In genomic region chr3:72247126-72247525, GRCh38 we compare ENCODE assay signal across 17 cellular contexts.
DNase-seq lines count a peak whose midpoint lies in the region; ATAC-seq and TF ChIP-seq lines count a peak whose summit lies in the region.
"Had no signal": no experiment of that assay in that cellular context is flagged by ENCODE, and none has a peak within 500 bp of the region (broad histone marks: within the 10 kb centered on the region; RNA-seq: fewer than 3 reads in every experiment).

No MANE protein-coding gene starts in this region.

- H3K4me3 Mint-ChIP-seq in activated B cell treated with CpG ODN at 0.5 μM for 24 hours = no peak overlapping the region
- H3K4me3 Mint-ChIP-seq: CD8-positive, alpha-beta T cell had no signal

- no peak overlapping the region for H3K27ac Mint-ChIP-seq in activated B cell treated with CpG ODN at 0.5 μM for 24 hours
- H3K27ac Mint-ChIP-seq: CD8-positive, alpha-beta T cell had no signal

- CTCF ChIA-PET in activated B cell treated with CpG ODN at 0.5 μM for 24 hours (lab: Charles Lee) = no interaction called here

- H3K4me3 ChIP-seq in coronary artery (no peak overlapping the region), rectal smooth muscle tissue (ENCODE audit: low read length) (no peak overlapping the region)
- H3K4me3 ChIP-seq: BLaER1 treated with 17β-estradiol and CSF1 and Interleukin-3, amounts not matched to agents 10 nM and 100 nM; K562; SJCRH30 had no signal

- no peak for DNase-seq in activated B cell treated with CpG ODN at 0.5 μM for 24 hours
- DNase-seq in coronary artery (ENCODE audit: low spot score) = no peak
- DNase-seq in HuH-7 (ENCODE audit: low spot score) = no peak
- DNase-seq in KBM-7 = no peak
- DNase-seq in ureter (ENCODE audit: low spot score) = no peak
- DNase-seq: Calu3; CD8-positive, alpha-beta T cell; GOT3; NCI-H1105; NCI-H2081 treated with DMSO at 0.1 percent for 48 hours; NCI-H446 treated with DMSO at 0.1 percent for 48 hours; SJCRH30 had no signal

- no peaks in the 10 kb centered on the region for H3K27me3 ChIP-seq in rectal smooth muscle tissue (ENCODE audit: control insufficient read depth, insufficient read depth, low read length)
- H3K27me3 ChIP-seq: BLaER1 treated with 17β-estradiol and CSF1 and Interleukin-3, amounts not matched to agents 10 nM and 100 nM; SJCRH30 had no signal

- no peak for TF ChIP-seq CTCF in activated B cell treated with CpG ODN at 0.5 μM for 24 hours (IDR thresholded peaks at IDR 0.05)
- TF ChIP-seq CTCF in coronary artery (IDR thresholded peaks at IDR 0.05) = no peak

- H3K36me3 Mint-ChIP-seq in activated B cell treated with CpG ODN at 0.5 μM for 24 hours (ENCODE audit: low read depth) = no peaks in the 10 kb centered on the region
- H3K36me3 Mint-ChIP-seq: CD8-positive, alpha-beta T cell had no signal

- peak; percentile 31 for ATAC-seq in activated B cell treated with CpG ODN at 0.5 μM for 24 hours (ENCODE audit: low read depth)
- ATAC-seq in HG02798 (IDR thresholded peaks at IDR 0.05; ENCODE audit: poor library complexity, unreplicated experiment) = no peak
- ATAC-seq: CD8-positive, alpha-beta T cell; K562; Panc1 had no signal

- peaks cover 11% of the 10 kb centered on the region for H3K4me1 Mint-ChIP-seq in activated B cell treated with CpG ODN at 0.5 μM for 24 hours

- H3K9me3 Mint-ChIP-seq in activated B cell treated with CpG ODN at 0.5 μM for 24 hours = no peaks in the 10 kb centered on the region
- H3K9me3 Mint-ChIP-seq: CD8-positive, alpha-beta T cell had no signal

- H3K27ac ChIP-seq in coronary artery (peak overlapping the region; percentile 62 to 73), rectal smooth muscle tissue (ENCODE audit: low read depth, low read length) (peak overlapping the region; percentile 3)
- H3K27ac ChIP-seq: BLaER1 treated with 17β-estradiol and CSF1 and Interleukin-3, amounts not matched to agents 10 nM and 100 nM; SJCRH30 had no signal

- H3K4me1 ChIP-seq in rectal smooth muscle tissue (ENCODE audit: control insufficient read depth, insufficient read depth, low read length) = peaks cover 11% of the 10 kb centered on the region
- H3K4me1 ChIP-seq: SJCRH30 had no signal

- peaks cover 9% of the 10 kb centered on the region for H3K27me3 Mint-ChIP-seq in activated B cell treated with CpG ODN at 0.5 μM for 24 hours

- POLR2A ChIA-PET in activated B cell treated with CpG ODN at 0.5 μM for 24 hours (lab: Charles Lee) = no interaction called here

- H3K9ac ChIP-seq in rectal smooth muscle tissue (ENCODE audit: low read length) = no peak overlapping the region
- H3K9ac ChIP-seq: BLaER1 treated with 17β-estradiol and CSF1 and Interleukin-3, amounts not matched to agents 10 nM and 100 nM had no signal

- intact Hi-C loops in activated B cell treated with CpG ODN at 0.5 μM for 24 hours (cut with micrococcal nuclease) = no loop called here

- in situ Hi-C loops in KBM-7 (cut with MboI; ENCODE audit: low pct_unique_long_range_greater_than_20kb, low sequenced_read_pairs) = no loop called here

- H3K36me3 ChIP-seq in rectal smooth muscle tissue (ENCODE audit: control insufficient read depth, insufficient read depth, low read length) = no peaks in the 10 kb centered on the region
- H3K36me3 ChIP-seq: BLaER1 treated with 17β-estradiol and CSF1 and Interleukin-3, amounts not matched to agents 10 nM and 100 nM; SJCRH30 had no signal
